18 cellular contexts compared by ENCODE assay signal in genomic region chr11:120577624-120578363, GRCh38.
"Had no signal": no experiment of that assay in that cellular context is flagged by ENCODE, and none has a peak within 500 bp of the region (broad histone marks: within the 10 kb centered on the region; RNA-seq: fewer than 3 reads in every experiment).

No MANE protein-coding gene starts in this region.

- H3K36me3 ChIP-seq: prostate gland, spleen, tibial artery, WERI-Rb-1 had no signal

- ATAC-seq: activated CD8-positive, alpha-beta T cell treated with anti-CD3 and anti-CD28 coated beads, Interleukin-2, amount 10 ng/mL, durations not matched to agents 7 days and 5 days; activated naive CD4-positive, alpha-beta T cell treated with anti-CD3 and anti-CD28 coated beads, Interleukin-2, amount 50 U/mL, for 72 hours; esophagus mucosa; left lobe of liver had no signal

- DNase-seq: activated CD4-positive, alpha-beta T cell treated with anti-CD3 and anti-CD28 coated beads for 1 hour; activated CD4-positive, alpha-beta T cell treated with anti-CD3 and anti-CD28 coated beads, Interleukin-2, amount 50 U/mL, for 1 hour; activated CD8-positive, alpha-beta T cell treated with anti-CD3 and anti-CD28 coated beads, Interleukin-2, amount 10 ng/mL, durations not matched to agents 7 days and 5 days; central memory CD4-positive, alpha-beta T cell; effector memory CD4-positive, alpha-beta T cell; foreskin melanocyte; midbrain; spleen; stimulated activated CD4-positive, alpha-beta T cell treated with anti-CD3 and anti-CD28 coated beads, Interleukin-4, amount 100 ng/mL, for 1 hour; stimulated activated naive CD4-positive, alpha-beta T cell treated with Interleukin-2 at 50 U/mL for 16 hours; tibial artery; WERI-Rb-1 had no signal

- FAIRE-seq: endothelial cell of umbilical vein, TTC549 had no signal

- H3K27ac ChIP-seq: prostate gland, spleen, tibial artery, WERI-Rb-1 had no signal

- H3K9me3 ChIP-seq: prostate gland had no signal

- H3K4me3 ChIP-seq: prostate gland, spleen, tibial artery had no signal

- H3K4me1 ChIP-seq: prostate gland, tibial artery had no signal
